8 cellular contexts compared by ENCODE assay signal in the genomic region with DNA sequence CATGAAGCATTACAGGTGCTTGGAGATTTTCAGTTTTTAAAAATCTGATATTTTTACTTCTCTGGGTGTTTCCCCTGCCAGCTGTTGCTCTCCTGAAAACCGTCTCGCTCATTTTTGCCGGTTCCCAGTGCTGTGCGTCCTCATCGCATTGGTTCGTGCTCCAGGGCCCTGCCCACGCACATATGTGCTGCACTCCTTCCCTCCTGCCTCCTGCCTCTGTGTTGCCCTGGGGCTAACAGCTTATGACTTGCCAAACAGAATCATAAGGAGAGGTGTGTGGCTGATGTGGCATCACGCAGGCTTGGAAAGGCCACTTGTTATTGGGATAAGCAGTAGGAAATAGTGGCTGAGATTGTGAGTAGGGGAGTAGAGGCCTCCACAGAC. TPM values are rescaled to one million over a fixed set of nuclear protein-coding genes. Genes with fewer than 3 reads are reported as not detected.
DNase-seq lines count a peak whose midpoint lies in the region; ATAC-seq and TF ChIP-seq lines count a peak whose summit lies in the region.
"Had no signal": no experiment of that assay in that cellular context is flagged by ENCODE, and none has a peak within 500 bp of the region (broad histone marks: within the 10 kb centered on the region; RNA-seq: fewer than 3 reads in every experiment).

No MANE protein-coding gene starts in this region.

- TF ChIP-seq EP300 in tibial nerve (IDR thresholded peaks at IDR 0.05): no peak

- H3K79me2 ChIP-seq in GM23248 (ENCODE audit: insufficient read depth): no peaks in the 10 kb centered on the region

- peak; percentile 98 for DNase-seq in GM23248
- DNase-seq in RWPE2 (ENCODE audit: low spot score): peak; percentile 67
- DNase-seq in fibroblast of mammary gland (ENCODE audit: low read depth): peak; percentile 72
- DNase-seq in gastrocnemius medialis: peak; percentile 30 to 41
- DNase-seq in effector CD4-positive, alpha-beta T cell: no peak
- no peak for DNase-seq in tibial nerve (ENCODE audit: low spot score in 2 of 2)

- H3K9me3 ChIP-seq in GM23248 (ENCODE audit: low read depth) (no peaks in the 10 kb centered on the region), RWPE2 (ENCODE audit: severe bottlenecking) (no peaks in the 10 kb centered on the region), gastrocnemius medialis (no peaks in the 10 kb centered on the region), tibial nerve (no peaks in the 10 kb centered on the region)

- H3K9ac ChIP-seq in GM23248: peak overlapping the region; percentile 70

- 2 to 6% methylated on average over 8 of the region's 8 CpGs for WGBS in GM23248 (ENCODE audit: low coverage in 1 of 2, low lambda C conversion rate in 2 of 2, missing lambda C conversion rate in 2 of 2), 2 experiments
- 46 to 59% methylated on average over 8 of the region's 8 CpGs for WGBS in tibial nerve, 2 donors

- H3K27ac ChIP-seq in GM23248: peak overlapping the region; percentile 83
- H3K27ac ChIP-seq in RWPE2 (ENCODE audit: poor library complexity, severe bottlenecking): peak overlapping the region; percentile 32
- peak overlapping the region; percentile 92 to 96 (median 92) for H3K27ac ChIP-seq in gastrocnemius medialis
- peak overlapping the region in 2 of 4 donors; percentile 78 to 88 for H3K27ac ChIP-seq in tibial nerve
- H3K27ac ChIP-seq: VCaP had no signal

- TF ChIP-seq CTCF in RWPE2 (IDR thresholded peaks at IDR 0.05; ENCODE audit: poor library complexity, severe bottlenecking): no peak
- TF ChIP-seq CTCF in fibroblast of mammary gland (conservative IDR thresholded peaks at IDR 0.05; ENCODE audit: control insufficient read depth, insufficient read depth, low read depth, low read length): no peak
- no peak for TF ChIP-seq CTCF in gastrocnemius medialis (IDR thresholded peaks at IDR 0.05 in 4 of 5, conservative IDR thresholded peaks at IDR 0.05 in 1 of 5)
- TF ChIP-seq CTCF in tibial nerve (IDR thresholded peaks at IDR 0.05): no peak

- no peaks in the 10 kb centered on the region for H3K9me2 ChIP-seq in GM23248 (ENCODE audit: insufficient read depth)

- peak overlapping the region; percentile 53 for H3K4me3 ChIP-seq in GM23248
- H3K4me3 ChIP-seq in RWPE2 (ENCODE audit: severe bottlenecking): no peak overlapping the region
- H3K4me3 ChIP-seq in fibroblast of mammary gland (ENCODE audit: control insufficient read depth, low read depth, low read length): no peak overlapping the region
- H3K4me3 ChIP-seq in gastrocnemius medialis: no peak overlapping the region
- no peak overlapping the region for H3K4me3 ChIP-seq in tibial nerve

- in situ Hi-C loops in GM23248 (cut with MboI) (no loop called here), gastrocnemius medialis (cut with MboI; ENCODE audit: low sequenced_read_pairs in 4 of 4) (no loop called here)

- no peaks in the 10 kb centered on the region for H4K20me1 ChIP-seq in GM23248 (ENCODE audit: insufficient read depth)

- TF ChIP-seq POLR2A in gastrocnemius medialis (IDR thresholded peaks at IDR 0.05) (peak; percentile 61 to 67), tibial nerve (IDR thresholded peaks at IDR 0.05) (no peak)

- peaks cover 22% of the 10 kb centered on the region for H3F3A ChIP-seq in GM23248 (ENCODE audit: insufficient read depth)

- H3K4me2 ChIP-seq in GM23248 (ENCODE audit: unreplicated experiment): peak overlapping the region; percentile 55

- H3K4me1 ChIP-seq in GM23248 (ENCODE audit: insufficient read depth): peaks cover 37% of the 10 kb centered on the region
- peaks cover 17% of the 10 kb centered on the region for H3K4me1 ChIP-seq in RWPE2 (ENCODE audit: insufficient read depth, poor library complexity, severe bottlenecking)
- peaks cover 32 to 36% of the 10 kb centered on the region in 2 donors for H3K4me1 ChIP-seq in gastrocnemius medialis
- peaks cover 0 to 34% (median 8%) of the 10 kb centered on the region in 4 donors for H3K4me1 ChIP-seq in tibial nerve

- peak; percentile 58 for ATAC-seq in RWPE2 (ENCODE audit: low read depth)
- peak; percentile 25 to 48 for ATAC-seq in gastrocnemius medialis
- ATAC-seq in HG03442 (IDR thresholded peaks at IDR 0.05; ENCODE audit: unreplicated experiment): no peak

- peak overlapping the region; percentile 51; the same call in 1 of the 2 replicates for H2AFZ ChIP-seq in GM23248

- no peaks in the 10 kb centered on the region for H3K36me3 ChIP-seq in GM23248 (ENCODE audit: low read depth)
- no peaks in the 10 kb centered on the region for H3K36me3 ChIP-seq in RWPE2 (ENCODE audit: low read depth)
- no peaks in the 10 kb centered on the region for H3K36me3 ChIP-seq in gastrocnemius medialis
- H3K36me3 ChIP-seq in tibial nerve: no peaks in the 10 kb centered on the region

- intact Hi-C loops in gastrocnemius medialis (cut with DNase I; ENCODE audit: low total_unique reads): no loop called here

- H3K27me3 ChIP-seq in GM23248 (replicated peaks; ENCODE audit: insufficient read depth) (no peaks in the 10 kb centered on the region), RWPE2 (ENCODE audit: insufficient read depth, poor library complexity, severe bottlenecking) (no peaks in the 10 kb centered on the region), gastrocnemius medialis (no peaks in the 10 kb centered on the region), tibial nerve (no peaks in the 10 kb centered on the region)

RNA-seq across cellular contexts. Expression of a gene that starts 53.4 kb away (rescaled TPM):
- total RNA-seq in GM23248 (2014; rRNA removed; shearing (Covaris generic)): 21.0 and 23.9 TPM in 2 replicates
- 22.4 and 24.4 TPM in 2 replicates for polyA plus RNA-seq in GM23248 (2016; fragmentation: Nextera tagmentation; extraction: Ambion mirVana)
- total RNA-seq in gastrocnemius medialis: 10 to 100 TPM; 32.1 to 44.2 (median 34.6) TPM
- 10 to 100 TPM; 22.9 to 31.2 (median 28.6) TPM for total RNA-seq in tibial nerve

RNA-seq across cellular contexts. Expression of a gene that starts 53.6 kb away (rescaled TPM):
- total RNA-seq in GM23248 (2014; rRNA removed; shearing (Covaris generic)): 24.6 and 25.3 TPM in 2 replicates
- polyA plus RNA-seq in GM23248 (2016; fragmentation: Nextera tagmentation; extraction: Ambion mirVana): 22.0 and 23.3 TPM in 2 replicates
- total RNA-seq in gastrocnemius medialis (10 to 100 TPM; 14.6 to 26.0 (median 21.9) TPM), tibial nerve (10 to 100 TPM; 30.2 to 36.3 (median 33.8) TPM)

RNA-seq across cellular contexts. Expression of a gene that starts 54.5 kb away (rescaled TPM):
- total RNA-seq in GM23248 (2014; rRNA removed; shearing (Covaris generic)): 24.2 and 70.8 TPM in 2 replicates
- 338 and 340 TPM in 2 replicates for polyA plus RNA-seq in GM23248 (2016; fragmentation: Nextera tagmentation; extraction: Ambion mirVana)
- total RNA-seq in gastrocnemius medialis (100 to 1,000 TPM; 231 to 500 (median 388) TPM), tibial nerve (100 to 1,000 TPM; 101 to 186 (median 119) TPM)

Comparison
In these comparisons a context has a peak if more than half of its experiments do, and no peak if none do; other contexts are left out.
1. DNase-seq: peak in GM23248 (single experiment), RWPE2 (single experiment), fibroblast of mammary gland (single experiment) and gastrocnemius medialis (2 of 2); none in effector CD4-positive, alpha-beta T cell (single experiment) and tibial nerve (0 of 2).
2. POLR2A ChIP-seq: peak in gastrocnemius medialis (2 of 2); none in tibial nerve (0 of 2).